In the genomic region with DNA sequence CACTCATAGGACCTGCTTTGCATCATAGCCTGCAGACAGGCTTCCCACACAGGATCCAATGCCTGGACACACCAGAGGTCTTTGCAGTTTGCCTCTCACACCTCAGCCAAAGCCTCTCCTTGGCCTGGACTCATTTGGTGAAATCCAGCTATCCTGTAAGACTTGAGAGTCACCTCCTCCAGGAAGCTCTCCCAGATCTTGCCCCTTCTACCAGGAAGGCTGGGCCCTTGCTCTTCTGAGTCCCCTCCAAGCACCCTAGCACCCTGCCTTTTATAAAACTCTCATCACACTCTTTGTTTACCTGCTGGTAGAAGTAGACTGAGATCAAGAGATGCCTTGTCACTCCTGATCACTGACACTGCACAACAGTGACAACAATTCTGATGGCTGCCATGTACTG, we compare ENCODE assay signal across 1 cellular context.
A peak's percentile ranks its signal among the peaks of the same experiment; 100 is the strongest.
TF ChIP-seq lines count a peak whose summit lies in the region.

No MANE protein-coding gene starts in this region.

TF ChIP-seq in K562, 482 proteins besides CTCF, POLR2A, EP300 and RAD21 (continued from another document):
- TF ChIP-seq, protein P1, sequence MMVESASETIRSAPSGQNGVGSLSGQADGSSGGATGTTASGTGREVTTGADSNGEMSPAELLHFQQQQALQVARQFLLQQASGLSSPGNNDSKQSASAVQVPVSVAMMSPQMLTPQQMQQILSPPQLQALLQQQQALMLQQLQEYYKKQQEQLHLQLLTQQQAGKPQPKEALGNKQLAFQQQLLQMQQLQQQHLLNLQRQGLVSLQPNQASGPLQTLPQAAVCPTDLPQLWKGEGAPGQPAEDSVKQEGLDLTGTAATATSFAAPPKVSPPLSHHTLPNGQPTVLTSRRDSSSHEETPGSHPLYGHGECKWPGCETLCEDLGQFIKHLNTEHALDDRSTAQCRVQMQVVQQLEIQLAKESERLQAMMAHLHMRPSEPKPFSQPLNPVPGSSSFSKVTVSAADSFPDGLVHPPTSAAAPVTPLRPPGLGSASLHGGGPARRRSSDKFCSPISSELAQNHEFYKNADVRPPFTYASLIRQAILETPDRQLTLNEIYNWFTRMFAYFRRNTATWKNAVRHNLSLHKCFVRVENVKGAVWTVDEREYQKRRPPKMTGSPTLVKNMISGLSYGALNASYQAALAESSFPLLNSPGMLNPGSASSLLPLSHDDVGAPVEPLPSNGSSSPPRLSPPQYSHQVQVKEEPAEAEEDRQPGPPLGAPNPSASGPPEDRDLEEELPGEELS (CRISPR knock-in tag; IDR thresholded peaks at IDR 0.05; ENCODE audit: borderline replicate concordance), result no peak
- TF ChIP-seq GABPA (tag; conservative IDR thresholded peaks at IDR 0.05; ENCODE audit: low read depth) (peak; percentile 43; the same call in 1 of the 2 replicates), NFE2 (IDR thresholded peaks at IDR 0.05; ENCODE audit: low read depth) (no peak), HDAC3 (IDR thresholded peaks at IDR 0.05; ENCODE audit: borderline replicate concordance, partially characterized antibody) (no peak), ZNF436 (CRISPR knock-in tag; IDR thresholded peaks at IDR 0.05) (peak; percentile 79), BCOR (IDR thresholded peaks at IDR 0.05) (peak; percentile 64; the same call in 1 of the 2 replicates), POLR2AphosphoS5 (IDR thresholded peaks at IDR 0.05; ENCODE audit: control insufficient read depth, insufficient read depth, low read depth, low read length) (no peak), SPI1 (IDR thresholded peaks at IDR 0.05; ENCODE audit: borderline replicate concordance, low read depth, low read length) (no peak), ZNF695 (CRISPR knock-in tag; IDR thresholded peaks at IDR 0.05) (no peak), NFXL1 (CRISPR knock-in tag; IDR thresholded peaks at IDR 0.05) (no peak), ZNF766 (CRISPR knock-in tag; conservative IDR thresholded peaks at IDR 0.05) (no peak), SNIP1 (IDR thresholded peaks at IDR 0.05; ENCODE audit: low read depth) (no peak), ESRRA (IDR thresholded peaks at IDR 0.05; ENCODE audit: borderline replicate concordance, low read depth) (no peak), CXXC5 (CRISPR knock-in tag; IDR thresholded peaks at IDR 0.05) (no peak), RCOR1 (IDR thresholded peaks at IDR 0.05; ENCODE audit: borderline replicate concordance in 1 of 2, low read depth in 2 of 2, low read length in 2 of 2) (0 out of 4 replicates have a peak, but pooled peaks of 1 of the 2 experiments have one; percentile 4), ZNF431 (CRISPR knock-in tag; IDR thresholded peaks at IDR 0.05) (no peak), SMAD2 (IDR thresholded peaks at IDR 0.05; ENCODE audit: low read depth, low read length) (no peak), RFX7 (CRISPR knock-in tag; IDR thresholded peaks at IDR 0.05) (no peak), PCBP1 (IDR thresholded peaks at IDR 0.05; ENCODE audit: low read depth, low read length, poor library complexity, severe bottlenecking) (no peak), PHB (CRISPR knock-in tag; IDR thresholded peaks at IDR 0.05) (no peak), PHF21A (IDR thresholded peaks at IDR 0.05; ENCODE audit: borderline replicate concordance, low read depth) (no peak), ZNF175 (CRISPR knock-in tag; IDR thresholded peaks at IDR 0.05; ENCODE audit: low read depth) (no peak), HEY1 (CRISPR knock-in tag; IDR thresholded peaks at IDR 0.05; ENCODE audit: borderline replicate concordance) (no peak), CHD1 (IDR thresholded peaks at IDR 0.05; ENCODE audit: low read length) (no peak), HNRNPL (IDR thresholded peaks at IDR 0.05; ENCODE audit: low read depth, low read length) (no peak), TEAD1 (CRISPR knock-in tag; IDR thresholded peaks at IDR 0.05) (no peak), NFIX (CRISPR knock-in tag; IDR thresholded peaks at IDR 0.05; ENCODE audit: low read depth) (no peak)
- TF ChIP-seq, protein P2, sequence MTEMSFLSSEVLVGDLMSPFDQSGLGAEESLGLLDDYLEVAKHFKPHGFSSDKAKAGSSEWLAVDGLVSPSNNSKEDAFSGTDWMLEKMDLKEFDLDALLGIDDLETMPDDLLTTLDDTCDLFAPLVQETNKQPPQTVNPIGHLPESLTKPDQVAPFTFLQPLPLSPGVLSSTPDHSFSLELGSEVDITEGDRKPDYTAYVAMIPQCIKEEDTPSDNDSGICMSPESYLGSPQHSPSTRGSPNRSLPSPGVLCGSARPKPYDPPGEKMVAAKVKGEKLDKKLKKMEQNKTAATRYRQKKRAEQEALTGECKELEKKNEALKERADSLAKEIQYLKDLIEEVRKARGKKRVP (CRISPR knock-in tag; IDR thresholded peaks at IDR 0.05), result no peak
- TF ChIP-seq, protein P3, sequence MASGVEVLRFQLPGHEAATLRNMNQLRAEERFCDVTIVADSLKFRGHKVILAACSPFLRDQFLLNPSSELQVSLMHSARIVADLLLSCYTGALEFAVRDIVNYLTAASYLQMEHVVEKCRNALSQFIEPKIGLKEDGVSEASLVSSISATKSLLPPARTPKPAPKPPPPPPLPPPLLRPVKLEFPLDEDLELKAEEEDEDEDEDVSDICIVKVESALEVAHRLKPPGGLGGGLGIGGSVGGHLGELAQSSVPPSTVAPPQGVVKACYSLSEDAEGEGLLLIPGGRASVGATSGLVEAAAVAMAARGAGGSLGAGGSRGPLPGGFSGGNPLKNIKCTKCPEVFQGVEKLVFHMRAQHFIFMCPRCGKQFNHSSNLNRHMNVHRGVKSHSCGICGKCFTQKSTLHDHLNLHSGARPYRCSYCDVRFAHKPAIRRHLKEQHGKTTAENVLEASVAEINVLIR (CRISPR knock-in tag; IDR thresholded peaks at IDR 0.05), result no peak
- TF ChIP-seq, protein P4, sequence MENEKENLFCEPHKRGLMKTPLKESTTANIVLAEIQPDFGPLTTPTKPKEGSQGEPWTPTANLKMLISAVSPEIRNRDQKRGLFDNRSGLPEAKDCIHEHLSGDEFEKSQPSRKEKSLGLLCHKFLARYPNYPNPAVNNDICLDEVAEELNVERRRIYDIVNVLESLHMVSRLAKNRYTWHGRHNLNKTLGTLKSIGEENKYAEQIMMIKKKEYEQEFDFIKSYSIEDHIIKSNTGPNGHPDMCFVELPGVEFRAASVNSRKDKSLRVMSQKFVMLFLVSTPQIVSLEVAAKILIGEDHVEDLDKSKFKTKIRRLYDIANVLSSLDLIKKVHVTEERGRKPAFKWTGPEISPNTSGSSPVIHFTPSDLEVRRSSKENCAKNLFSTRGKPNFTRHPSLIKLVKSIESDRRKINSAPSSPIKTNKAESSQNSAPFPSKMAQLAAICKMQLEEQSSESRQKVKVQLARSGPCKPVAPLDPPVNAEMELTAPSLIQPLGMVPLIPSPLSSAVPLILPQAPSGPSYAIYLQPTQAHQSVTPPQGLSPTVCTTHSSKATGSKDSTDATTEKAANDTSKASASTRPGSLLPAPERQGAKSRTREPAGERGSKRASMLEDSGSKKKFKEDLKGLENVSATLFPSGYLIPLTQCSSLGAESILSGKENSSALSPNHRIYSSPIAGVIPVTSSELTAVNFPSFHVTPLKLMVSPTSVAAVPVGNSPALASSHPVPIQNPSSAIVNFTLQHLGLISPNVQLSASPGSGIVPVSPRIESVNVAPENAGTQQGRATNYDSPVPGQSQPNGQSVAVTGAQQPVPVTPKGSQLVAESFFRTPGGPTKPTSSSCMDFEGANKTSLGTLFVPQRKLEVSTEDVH (IDR thresholded peaks at IDR 0.05; ENCODE audit: low read depth, partially characterized antibody), result no peak
- TF ChIP-seq, protein P5, sequence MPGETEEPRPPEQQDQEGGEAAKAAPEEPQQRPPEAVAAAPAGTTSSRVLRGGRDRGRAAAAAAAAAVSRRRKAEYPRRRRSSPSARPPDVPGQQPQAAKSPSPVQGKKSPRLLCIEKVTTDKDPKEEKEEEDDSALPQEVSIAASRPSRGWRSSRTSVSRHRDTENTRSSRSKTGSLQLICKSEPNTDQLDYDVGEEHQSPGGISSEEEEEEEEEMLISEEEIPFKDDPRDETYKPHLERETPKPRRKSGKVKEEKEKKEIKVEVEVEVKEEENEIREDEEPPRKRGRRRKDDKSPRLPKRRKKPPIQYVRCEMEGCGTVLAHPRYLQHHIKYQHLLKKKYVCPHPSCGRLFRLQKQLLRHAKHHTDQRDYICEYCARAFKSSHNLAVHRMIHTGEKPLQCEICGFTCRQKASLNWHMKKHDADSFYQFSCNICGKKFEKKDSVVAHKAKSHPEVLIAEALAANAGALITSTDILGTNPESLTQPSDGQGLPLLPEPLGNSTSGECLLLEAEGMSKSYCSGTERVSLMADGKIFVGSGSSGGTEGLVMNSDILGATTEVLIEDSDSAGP (CRISPR knock-in tag; IDR thresholded peaks at IDR 0.05), result no peak
